ENCODE assay signal across 16 cellular contexts in genomic region chr7:416761-417624, GRCh38.
"Had no signal": no experiment of that assay in that cellular context is flagged by ENCODE, and none has a peak within 500 bp of the region (broad histone marks: within the 10 kb centered on the region; RNA-seq: fewer than 3 reads in every experiment).

No MANE protein-coding gene starts in this region.

- H3K4me3 ChIP-seq: adrenal gland, cardiac muscle cell, neural progenitor cell, pancreas, SK-N-MC, skin epidermis had no signal

- H3K4me1 ChIP-seq: adrenal gland, neural progenitor cell, pancreas had no signal

- ATAC-seq: pancreas; stimulated activated naive CD8-positive, alpha-beta T cell treated with anti-CD3 and anti-CD28 coated beads, Interleukin-15, Interleukin-2, amounts not matched to agents 100 U/mL and 50 U/mL, for 24 hours had no signal

- DNase-seq: activated CD4-positive, alpha-beta T cell treated with anti-CD3 and anti-CD28 coated beads, Interleukin-2, amount 50 U/mL, for 4 hours; activated CD4-positive, CD25-positive, alpha-beta regulatory T cell treated with anti-CD3 and anti-CD28 coated beads, Interleukin-2, amount 50 U/mL, for 72 hours; activated naive CD4-positive, alpha-beta T cell treated with anti-CD3 and anti-CD28 coated beads, Interleukin-2, amount 10 ng/mL, durations not matched to agents 7 days and 5 days; activated T-cell treated with anti-CD3 and anti-CD28 coated beads, Interleukin-2, amount 50 U/mL, for 1 hour; hippocampal formation; stimulated activated CD4-positive, alpha-beta T cell treated with anti-CD3 and anti-CD28 coated beads, Interleukin-4, amount 100 ng/mL, for 24 hours; stimulated activated naive CD8-positive, alpha-beta T cell treated with anti-CD3 and anti-CD28 coated beads, Interleukin-15, Interleukin-2, amounts not matched to agents 100 U/mL and 50 U/mL, for 24 hours; T-helper 1 cell; T1000 had no signal

- H3K36me3 ChIP-seq: adrenal gland, cardiac muscle cell, neural progenitor cell, pancreas had no signal

- FAIRE-seq: endometrium, pancreas had no signal

- H3K27ac ChIP-seq: adrenal gland, cardiac muscle cell, neural progenitor cell, pancreas, SK-N-MC, skin epidermis had no signal

- H3K9me3 ChIP-seq: adrenal gland, pancreas had no signal

- H3K27me3 ChIP-seq: adrenal gland, cardiac muscle cell, neural progenitor cell, pancreas had no signal
